15 cellular contexts compared by ENCODE assay signal in the genomic region with DNA sequence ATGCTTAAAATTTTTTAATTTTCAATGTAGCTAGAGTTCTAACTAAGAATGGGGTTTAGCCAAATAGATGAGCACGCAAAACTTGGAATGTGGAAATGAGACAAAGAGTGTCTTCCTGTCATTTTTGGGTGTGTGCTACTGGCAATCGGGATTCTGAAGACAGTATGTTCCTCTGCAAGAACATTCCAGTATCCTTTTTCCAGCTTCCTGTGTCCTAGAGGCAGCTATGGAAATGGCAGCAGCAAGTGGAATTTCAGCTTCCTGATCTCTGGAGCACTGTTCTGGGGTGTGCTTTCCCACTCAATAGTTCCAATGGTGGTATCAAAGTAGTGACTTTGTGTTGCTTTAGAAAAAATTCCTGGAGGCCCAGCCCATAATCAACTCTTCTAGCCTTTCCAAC.
DNase-seq lines count a peak whose midpoint lies in the region; ATAC-seq and TF ChIP-seq lines count a peak whose summit lies in the region.
"Had no signal": no experiment of that assay in that cellular context is flagged by ENCODE, and none has a peak within 500 bp of the region (broad histone marks: within the 10 kb centered on the region; RNA-seq: fewer than 3 reads in every experiment).

No MANE protein-coding gene starts in this region.

- ATAC-seq in Right ventricle myocardium superior (ENCODE audit: poor library complexity) (peak; percentile 27), thoracic aorta (ENCODE audit: insufficient number of reproducible peaks, low FRiP score, low read depth) (no peak), HG02884 (IDR thresholded peaks at IDR 0.05; ENCODE audit: unreplicated experiment) (no peak)
- ATAC-seq: activated CD4-positive, CD25-positive, alpha-beta regulatory T cell treated with anti-CD3 and anti-CD28 coated beads, Interleukin-2, amount 50 U/mL, for 24 hours; body of pancreas; naive thymus-derived CD4-positive, alpha-beta T cell had no signal

- WGBS in adrenal gland, 4 donors: 61 to 75% (median 71%) methylated on average over 2 of the region's 2 CpGs

- no peaks in the 10 kb centered on the region for H3K27me3 ChIP-seq in adrenal gland
- no peaks in the 10 kb centered on the region for H3K27me3 ChIP-seq in thoracic aorta (replicated peaks; ENCODE audit: insufficient read depth)
- H3K27me3 ChIP-seq: body of pancreas had no signal

- TF ChIP-seq CTCF in adrenal gland (IDR thresholded peaks at IDR 0.05) (peak in 4 of 6 experiments; percentile 15 to 52 (median 32)), foreskin fibroblast (IDR thresholded peaks at IDR 0.05; ENCODE audit: low read depth, low read length) (peak; percentile 13), thoracic aorta (IDR thresholded peaks at IDR 0.05) (peak; percentile 9)

- no peak overlapping the region for H3K4me3 ChIP-seq in adrenal gland
- H3K4me3 ChIP-seq in foreskin fibroblast (ENCODE audit: low read depth in 1 of 2, low read length in 2 of 2): no peak overlapping the region
- no peak overlapping the region for H3K4me3 ChIP-seq in thoracic aorta
- H3K4me3 ChIP-seq: body of pancreas had no signal

- DNase-seq in Right ventricle myocardium superior (no peak), cardiac septum (ENCODE audit: low spot score) (no peak), adrenal gland (no peak), foreskin fibroblast (peak in 1 of 2 donors; percentile 35), thoracic aorta (ENCODE audit: low spot score) (no peak), medulla oblongata (ENCODE audit: extremely low spot score) (no peak)
- DNase-seq in stimulated activated CD4-positive, alpha-beta T cell treated with anti-CD3 and anti-CD28 coated beads, Interleukin-4, amount 100 ng/mL, for 4 hours: no peak
- DNase-seq: activated naive CD4-positive, alpha-beta T cell; body of pancreas; effector CD8-positive, alpha-beta T cell; MV-4-11; naive thymus-derived CD4-positive, alpha-beta T cell; NCI-H2081 had no signal

- no peaks in the 10 kb centered on the region for H3K36me3 ChIP-seq in adrenal gland (replicated peaks in 1 of 2)
- H3K36me3 ChIP-seq in thoracic aorta: no peaks in the 10 kb centered on the region

- H3K27ac ChIP-seq in adrenal gland (peak overlapping the region in 1 of 5 donors; percentile 35), thoracic aorta (no peak overlapping the region)
- H3K27ac ChIP-seq: body of pancreas had no signal

- H3K9me3 ChIP-seq in adrenal gland (replicated peaks in 1 of 3) (peaks cover 0 to 8% (median 7%) of the 10 kb centered on the region in 3 donors), thoracic aorta (peaks cover 3% of the 10 kb centered on the region)
- H3K9me3 ChIP-seq: body of pancreas had no signal

- TF ChIP-seq POLR2A in adrenal gland (IDR thresholded peaks at IDR 0.05): no peak

- H3K4me1 ChIP-seq in adrenal gland (replicated peaks in 1 of 2): peaks cover 5 to 8% of the 10 kb centered on the region in 2 donors
- H3K4me1 ChIP-seq in thoracic aorta (ENCODE audit: control insufficient read depth in 1 of 2, low read depth in 2 of 2): peaks cover 5 to 23% of the 10 kb centered on the region in 2 donors
- H3K4me1 ChIP-seq: body of pancreas had no signal

- intact Hi-C loops in Right ventricle myocardium superior (cut with DNase I): no loop called here
- intact Hi-C loops in cardiac septum (cut with DNase I): no loop called here
- intact Hi-C loops in adrenal gland (cut with DNase I): no loop called here
